11 cellular contexts compared by ENCODE assay signal in the genomic region with DNA sequence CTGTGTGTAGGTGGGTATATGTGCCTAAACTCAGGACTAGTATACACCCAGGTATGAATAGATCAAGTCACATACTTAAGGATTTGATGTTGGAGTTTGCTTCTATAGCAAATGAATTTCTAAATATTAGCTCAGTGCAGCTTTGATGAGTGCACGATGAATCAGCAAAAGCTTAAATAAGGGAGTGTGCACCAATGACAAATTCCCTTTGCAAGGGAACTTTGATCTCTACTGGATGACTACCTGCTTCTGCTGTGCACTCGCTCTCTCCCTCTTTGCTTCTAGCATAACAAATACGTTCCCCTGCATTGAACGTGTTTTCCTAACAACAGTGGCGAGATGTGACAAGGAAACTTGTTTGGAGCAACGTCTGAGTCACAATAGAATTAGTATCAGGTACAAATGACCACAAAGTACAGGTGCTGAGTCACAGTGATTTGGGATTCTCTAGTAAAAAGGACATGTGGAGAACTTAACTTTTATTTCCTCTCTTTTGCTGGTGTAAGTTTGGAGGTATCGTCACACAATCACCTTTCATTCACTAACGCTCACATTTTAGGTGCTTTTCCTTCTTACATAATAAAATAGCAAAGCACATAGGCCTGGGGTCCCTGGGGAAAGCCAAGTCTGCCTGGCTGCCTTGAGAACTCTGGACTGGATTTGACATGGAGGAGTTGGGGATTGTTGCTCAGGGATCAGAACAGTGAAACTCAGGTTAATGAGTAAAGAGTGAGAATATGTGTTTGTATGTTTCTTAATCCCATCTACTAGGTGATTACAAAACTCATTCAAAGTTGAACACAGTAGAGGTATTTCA. TPM values are rescaled to one million over a fixed set of nuclear protein-coding genes. Genes with fewer than 3 reads are reported as not detected.
DNase-seq lines count a peak whose midpoint lies in the region; ATAC-seq, FAIRE-seq and TF ChIP-seq lines count a peak whose summit lies in the region.
"Had no signal": no experiment of that assay in that cellular context is flagged by ENCODE, and none has a peak within 500 bp of the region (broad histone marks: within the 10 kb centered on the region; RNA-seq: fewer than 3 reads in every experiment).

No MANE protein-coding gene starts in this region.

- H3K4me1 Mint-ChIP-seq in CD8-positive, alpha-beta memory T cell: peaks cover 0 to 4% (median 0%) of the 10 kb centered on the region in 3 donors
- peaks cover 0 to 4% (median 0%) of the 10 kb centered on the region in 7 donors for H3K4me1 Mint-ChIP-seq in naive thymus-derived CD4-positive, alpha-beta T cell

- H3K36me3 ChIP-seq in CD8-positive, alpha-beta memory T cell (ENCODE audit: insufficient read depth, low read length): no peaks in the 10 kb centered on the region
- H3K36me3 ChIP-seq in bronchial epithelial cell (ENCODE audit: control insufficient read depth, insufficient read depth, low read length) (no peaks in the 10 kb centered on the region), lung (ENCODE audit: control insufficient read depth in 2 of 2, insufficient read depth in 2 of 2, low read length in 2 of 2) (no peaks in the 10 kb centered on the region)
- no peaks in the 10 kb centered on the region for H3K36me3 ChIP-seq in naive thymus-derived CD4-positive, alpha-beta T cell (ENCODE audit: control insufficient read depth in 2 of 3, insufficient read depth in 3 of 3, low read length in 3 of 3)

- no peak for TF ChIP-seq CTCF in bronchial epithelial cell (IDR thresholded peaks at IDR 0.05; ENCODE audit: insufficient read depth, low read length, severe bottlenecking)
- TF ChIP-seq CTCF in lung (IDR thresholded peaks at IDR 0.05; ENCODE audit: control extremely low read depth, extremely low read depth): no peak

- no peaks in the 10 kb centered on the region for H3K4me1 ChIP-seq in CD8-positive, alpha-beta memory T cell (ENCODE audit: insufficient read depth, low read length)
- H3K4me1 ChIP-seq in lung (ENCODE audit: control insufficient read depth in 2 of 2, insufficient read depth in 2 of 2, low read length in 2 of 2): peaks cover 0 to 2% of the 10 kb centered on the region in 2 donors
- H3K4me1 ChIP-seq in naive thymus-derived CD4-positive, alpha-beta T cell (ENCODE audit: control insufficient read depth in 2 of 2, insufficient read depth in 2 of 2, low read length in 2 of 2): no peaks in the 10 kb centered on the region

- ATAC-seq in lung (ENCODE audit: insufficient read depth, low FRiP score) (peak; percentile 48), HG02623 (IDR thresholded peaks at IDR 0.05; ENCODE audit: unreplicated experiment) (no peak), HG02970 (IDR thresholded peaks at IDR 0.05; ENCODE audit: low FRiP score, unreplicated experiment) (no peak)
- no peak for ATAC-seq in naive thymus-derived CD4-positive, alpha-beta T cell
- ATAC-seq: SK-N-SH treated with all-trans-retinoic acid at 6 μM for 48 hours had no signal

- intact Hi-C loops in naive thymus-derived CD4-positive, alpha-beta T cell (cut with micrococcal nuclease): no loop called here

- FAIRE-seq in bronchial epithelial cell (lab: Jason Lieb, UNC): peak; percentile 89

- no peaks in the 10 kb centered on the region for H3K9me3 ChIP-seq in CD8-positive, alpha-beta memory T cell (ENCODE audit: low read length)
- peaks cover 0 to 2% of the 10 kb centered on the region in 2 donors for H3K9me3 ChIP-seq in lung (ENCODE audit: control insufficient read depth in 2 of 2, insufficient read depth in 1 of 2, low read length in 1 of 2)
- no peaks in the 10 kb centered on the region for H3K9me3 ChIP-seq in naive thymus-derived CD4-positive, alpha-beta T cell (ENCODE audit: control insufficient read depth in 2 of 3, low read length in 3 of 3)

- no peak for DNase-seq in CD8-positive, alpha-beta memory T cell
- peak; percentile 55 for DNase-seq in LHCN-M2 (ENCODE audit: low read depth)
- peak; percentile 100 for DNase-seq in bronchial epithelial cell (ENCODE audit: low read depth)
- DNase-seq in lung (ENCODE audit: low spot score): no peak
- no peak for DNase-seq in NCI-H128 (lab: John Stamatoyannopoulos, UW; ENCODE audit: unreplicated experiment)
- no peak for DNase-seq in naive thymus-derived CD4-positive, alpha-beta T cell
- DNase-seq: activated naive CD8-positive, alpha-beta T cell treated with anti-CD3 and anti-CD28 coated beads for 36 hours; islet precursor cell had no signal

- WGBS in lung, 2 donors: 46 to 49% methylated on average over 8 of the region's 8 CpGs

- CTCF ChIA-PET in CD8-positive, alpha-beta memory T cell (lab: Charles Lee): interaction anchor here (1.7 kb wide), 1 partner anchor 10 kb away, joined by 5 read pairs; no protein-coding TSS in a partner anchor
- CTCF ChIA-PET in naive thymus-derived CD4-positive, alpha-beta T cell (lab: Charles Lee): no interaction called here

- peak overlapping the region; percentile 22 for H3K27ac ChIP-seq in CD8-positive, alpha-beta memory T cell (ENCODE audit: low read depth, low read length)
- H3K27ac ChIP-seq in lung (ENCODE audit: low read depth in 1 of 2, low read length in 1 of 2): no peak overlapping the region
- H3K27ac ChIP-seq in naive thymus-derived CD4-positive, alpha-beta T cell (ENCODE audit: low read depth, low read length): no peak overlapping the region

- H3K36me3 Mint-ChIP-seq in CD8-positive, alpha-beta memory T cell: no peaks in the 10 kb centered on the region
- peaks cover 0 to 5% (median 0%) of the 10 kb centered on the region in 5 donors for H3K36me3 Mint-ChIP-seq in naive thymus-derived CD4-positive, alpha-beta T cell
- H3K36me3 Mint-ChIP-seq: activated naive CD8-positive, alpha-beta T cell treated with anti-CD3 and anti-CD28 coated beads for 36 hours had no signal

- H3K27me3 ChIP-seq in CD8-positive, alpha-beta memory T cell (ENCODE audit: insufficient read depth, low read length, poor library complexity, severe bottlenecking): no peaks in the 10 kb centered on the region
- H3K27me3 ChIP-seq in bronchial epithelial cell (ENCODE audit: control insufficient read depth, insufficient read depth, low read length) (no peaks in the 10 kb centered on the region), lung (ENCODE audit: control insufficient read depth, insufficient read depth) (no peaks in the 10 kb centered on the region)
- no peaks in the 10 kb centered on the region for H3K27me3 ChIP-seq in naive thymus-derived CD4-positive, alpha-beta T cell (ENCODE audit: control insufficient read depth in 2 of 2, insufficient read depth in 2 of 2, low read length in 2 of 2)

- no peaks in the 10 kb centered on the region for H3K9me3 Mint-ChIP-seq in CD8-positive, alpha-beta memory T cell
- H3K9me3 Mint-ChIP-seq in naive thymus-derived CD4-positive, alpha-beta T cell: no peaks in the 10 kb centered on the region
- H3K9me3 Mint-ChIP-seq: activated naive CD8-positive, alpha-beta T cell treated with anti-CD3 and anti-CD28 coated beads for 36 hours had no signal

- POLR2A ChIA-PET in CD8-positive, alpha-beta memory T cell (lab: Charles Lee): no interaction called here
- POLR2A ChIA-PET in naive thymus-derived CD4-positive, alpha-beta T cell (lab: Charles Lee): no interaction called here

- no peak overlapping the region for H3K4me3 Mint-ChIP-seq in CD8-positive, alpha-beta memory T cell
- H3K4me3 Mint-ChIP-seq in naive thymus-derived CD4-positive, alpha-beta T cell: no peak overlapping the region
- H3K4me3 Mint-ChIP-seq: activated naive CD8-positive, alpha-beta T cell treated with anti-CD3 and anti-CD28 coated beads for 36 hours had no signal

- no peak overlapping the region for H3K4me3 ChIP-seq in CD8-positive, alpha-beta memory T cell (ENCODE audit: low read length)
- H3K4me3 ChIP-seq in bronchial epithelial cell (ENCODE audit: low read depth, low read length): no peak overlapping the region
- no peak overlapping the region for H3K4me3 ChIP-seq in lung
- no peak overlapping the region for H3K4me3 ChIP-seq in naive thymus-derived CD4-positive, alpha-beta T cell (ENCODE audit: low read length)

- peaks cover 13 to 20% of the 10 kb centered on the region in 2 donors for H3K27me3 Mint-ChIP-seq in CD8-positive, alpha-beta memory T cell
- H3K27me3 Mint-ChIP-seq in naive thymus-derived CD4-positive, alpha-beta T cell: peaks cover 3 to 18% (median 6%) of the 10 kb centered on the region in 5 donors
- H3K27me3 Mint-ChIP-seq: activated naive CD8-positive, alpha-beta T cell treated with anti-CD3 and anti-CD28 coated beads for 36 hours had no signal

- H3K27ac Mint-ChIP-seq in CD8-positive, alpha-beta memory T cell: no peak overlapping the region
- no peak overlapping the region for H3K27ac Mint-ChIP-seq in naive thymus-derived CD4-positive, alpha-beta T cell
- H3K27ac Mint-ChIP-seq: activated naive CD8-positive, alpha-beta T cell treated with anti-CD3 and anti-CD28 coated beads for 36 hours had no signal

RNA-seq across cellular contexts. Expression of a gene that starts 49.7 kb away (rescaled TPM):
- total RNA-seq in CD8-positive, alpha-beta memory T cell: under 1 TPM; 0.16 to 0.26 TPM
- polyA plus RNA-seq in CD8-positive, alpha-beta memory T cell: not detected
- total RNA-seq in LHCN-M2 (2014; rRNA removed): not detected in 2 replicates
- polyA plus RNA-seq in LHCN-M2 (2012): not detected
- 0.26 TPM in 2 replicates for total RNA-seq in bronchial epithelial cell
- total RNA-seq in lung: 1 to 10 TPM in 1 of 2 donors, under 1 TPM in 1; 0.28 to 2.5 TPM
- polyA plus RNA-seq in lung: under 1 TPM; 0.07 to 0.28 TPM
- under 1 TPM in 4 of 5 experiments, not detected in 1; 0.12 to 0.49 (median 0.15) TPM for total RNA-seq in naive thymus-derived CD4-positive, alpha-beta T cell
- polyA plus RNA-seq in naive thymus-derived CD4-positive, alpha-beta T cell: not detected

Comparison
In these comparisons a context has a peak if more than half of its experiments do, and no peak if none do; other contexts are left out.
1. DNase-seq: peak in LHCN-M2 (single experiment) and bronchial epithelial cell (single experiment); none in CD8-positive, alpha-beta memory T cell (0 of 5), lung (single experiment), NCI-H128 (single experiment) and naive thymus-derived CD4-positive, alpha-beta T cell (0 of 9).